In the genomic region with DNA sequence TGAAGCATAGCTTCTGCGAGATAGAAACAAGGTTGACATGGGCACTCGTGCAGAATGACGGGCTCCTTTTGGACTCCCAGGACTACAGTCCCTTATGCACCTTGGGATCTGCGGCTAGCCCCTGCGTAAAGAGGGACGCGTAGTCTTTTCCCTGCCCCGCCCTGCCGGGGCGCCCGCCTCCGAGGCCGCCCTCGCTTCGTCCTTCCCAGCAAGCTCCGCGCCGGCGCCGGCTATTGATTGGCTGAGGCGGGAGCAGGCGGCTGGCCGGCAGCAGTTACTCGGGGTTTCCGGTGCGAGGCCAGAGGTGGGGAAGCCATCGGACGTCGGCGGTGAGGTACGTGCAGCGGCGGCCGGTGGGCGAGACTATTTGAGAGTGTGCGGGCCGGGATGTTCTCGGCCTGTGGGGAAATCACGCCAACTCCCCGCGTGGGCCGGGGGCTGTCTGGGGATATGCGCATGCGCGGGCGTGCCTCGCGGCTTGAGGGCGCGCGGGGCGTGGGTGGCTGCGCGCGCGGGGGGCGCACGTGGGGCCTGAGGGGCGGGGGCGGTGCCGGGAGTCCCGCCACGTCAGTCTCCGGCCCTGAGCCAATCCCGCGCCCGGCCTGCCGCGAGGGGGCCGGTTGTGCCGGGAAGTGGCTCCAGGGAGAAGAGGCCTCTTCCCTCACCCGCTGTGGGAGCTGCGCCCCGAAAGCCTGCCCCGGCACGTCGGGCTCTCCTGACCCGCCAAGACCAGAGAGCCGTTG, we compare ENCODE assay signal across 8 cellular contexts. TPM values are rescaled to one million over a fixed set of nuclear protein-coding genes. Genes with fewer than 3 reads are reported as not detected.
DNase-seq lines count a peak whose midpoint lies in the region; ATAC-seq and TF ChIP-seq lines count a peak whose summit lies in the region.

TXLNA (plus strand) TSS at position 233 of the 743 bp plus-strand sequence. CDS start 671 bp downstream, outside the sequence.

- peak within 1 kb of the TSS; percentile 61 to 90 for H3K27ac ChIP-seq in ovary
- peak within 1 kb of the TSS; percentile 98 for H3K27ac ChIP-seq in thymus (ENCODE audit: low read depth)

- H3K27me3 ChIP-seq in GM06990 (replicated peaks; ENCODE audit: control insufficient read depth, insufficient read depth, low read length) (no peaks in the 10 kb centered on the region), ovary (no peaks in the 10 kb centered on the region), thymus (ENCODE audit: control insufficient read depth, insufficient read depth) (no peaks in the 10 kb centered on the region)

- TF ChIP-seq EP300 in ovary (IDR thresholded peaks at IDR 0.05): no peak

- TF ChIP-seq CTCF in GM06990 (IDR thresholded peaks at IDR 0.05; ENCODE audit: insufficient read depth, low read length, poor library complexity, severe bottlenecking) (no peak), ovary (IDR thresholded peaks at IDR 0.05) (peak in 1 of 3 donors; percentile 29)

- H3K4me3 ChIP-seq in GM06990 (replicated peaks; ENCODE audit: low read depth, low read length) (peak within 1 kb of the TSS; percentile 87), ovary (peak within 1 kb of the TSS; percentile 80), thymus (ENCODE audit: low read length) (peak within 1 kb of the TSS; percentile 83)

- H3K36me3 Mint-ChIP-seq in activated naive CD4-positive, alpha-beta T cell treated with anti-CD3 and anti-CD28 coated beads, Interleukin-2, amount 50 U/mL, for 72 hours: peaks cover 27 to 41% of the 10 kb centered on the region in 2 donors

- 0 to 1% (median 1%) methylated on average over 41 to 79 of the region's 79 CpGs for WGBS in ovary, 3 donors
- under 1% methylated on average over 79 of the region's 79 CpGs for WGBS in thymus

- intact Hi-C loops in ovary (cut with DNase I): no loop called here

- no peak for TF ChIP-seq POLR2A in ovary (IDR thresholded peaks at IDR 0.05)

- H3K9me3 ChIP-seq in ovary: no peaks in the 10 kb centered on the region
- no peaks in the 10 kb centered on the region for H3K9me3 ChIP-seq in thymus (ENCODE audit: control insufficient read depth)

- H3K36me3 ChIP-seq in GM06990 (ENCODE audit: control insufficient read depth, insufficient read depth, low read length): peaks cover 7% of the 10 kb centered on the region
- H3K36me3 ChIP-seq in ovary: no peaks in the 10 kb centered on the region
- peaks cover 26% of the 10 kb centered on the region for H3K36me3 ChIP-seq in thymus (ENCODE audit: control insufficient read depth, insufficient read depth)

- peak; percentile 85 for ATAC-seq in HG02571 (IDR thresholded peaks at IDR 0.05; ENCODE audit: unreplicated experiment)
- ATAC-seq in activated naive CD4-positive, alpha-beta T cell treated with anti-CD3 and anti-CD28 coated beads, Interleukin-2, amount 50 U/mL, for 72 hours: peak; percentile 88

- peaks cover 10% of the 10 kb centered on the region for H3K4me1 ChIP-seq in ovary (ENCODE audit: insufficient read depth)
- H3K4me1 ChIP-seq in thymus (ENCODE audit: control insufficient read depth, insufficient read depth, low read length): peaks cover 10% of the 10 kb centered on the region

- DNase-seq in GM06990 (ENCODE audit: extremely low read depth, insufficient read length) (peak; percentile 95), NCI-H1092 (lab: John Stamatoyannopoulos, UW) (peak; percentile 93), SKM-1 (lab: John Stamatoyannopoulos, UW; ENCODE audit: unreplicated experiment) (peak; percentile 79), glomerular visceral epithelial cell (ENCODE audit: extremely low spot score) (peak; percentile 92), ovary (peak; percentile 94 to 96 (median 94))
- peak; percentile 89 to 96 for DNase-seq in activated naive CD4-positive, alpha-beta T cell treated with anti-CD3 and anti-CD28 coated beads, Interleukin-2, amount 50 U/mL, for 72 hours (ENCODE audit: low spot score in 2 of 2)

- H3K27ac Mint-ChIP-seq in activated naive CD4-positive, alpha-beta T cell treated with anti-CD3 and anti-CD28 coated beads, Interleukin-2, amount 50 U/mL, for 72 hours: peak within 1 kb of the TSS; percentile 98

- H3K9me3 Mint-ChIP-seq in activated naive CD4-positive, alpha-beta T cell treated with anti-CD3 and anti-CD28 coated beads, Interleukin-2, amount 50 U/mL, for 72 hours: no peaks in the 10 kb centered on the region

RNA-seq across cellular contexts. Expression of gene TXLNA, which starts in this region (rescaled TPM):
- total RNA-seq in activated naive CD4-positive, alpha-beta T cell treated with anti-CD3 and anti-CD28 coated beads, Interleukin-2, amount 50 U/mL, for 72 hours: 10 to 100 TPM; 71.9 to 81.7 TPM
- total RNA-seq in ovary: 10 to 100 TPM; 24.3 to 71.9 (median 50.0) TPM
- polyA plus RNA-seq in ovary: 10 to 100 TPM; 23.9 to 33.2 TPM
- 17.7 TPM for polyA plus RNA-seq in thymus

Comparison
In these comparisons a context has a peak if more than half of its experiments do, and no peak if none do; other contexts are left out.
1. Peak in every context shown above with its lines: DNase-seq, ATAC-seq, H3K4me3 ChIP-seq and H3K27ac ChIP-seq.